18 cellular contexts compared by ENCODE assay signal in genomic region chr2:37350917-37351316, GRCh38. TPM values are rescaled to one million over a fixed set of nuclear protein-coding genes. Genes with fewer than 3 reads are reported as not detected.
DNase-seq lines count a peak whose midpoint lies in the region; ATAC-seq lines count a peak whose summit lies in the region.
"Had no signal": no experiment of that assay in that cellular context is flagged by ENCODE, and none has a peak within 500 bp of the region (broad histone marks: within the 10 kb centered on the region; RNA-seq: fewer than 3 reads in every experiment).

No MANE protein-coding gene starts in this region.

- H3K79me1 ChIP-seq in mesendoderm (ENCODE audit: low read length), result no peaks in the 10 kb centered on the region

- H3K79me2 ChIP-seq in GM23248 (ENCODE audit: insufficient read depth), result no peaks in the 10 kb centered on the region
- H3K79me2 ChIP-seq in mesendoderm (ENCODE audit: control insufficient read depth, insufficient read depth, low read length), result no peaks in the 10 kb centered on the region

- H4K5ac ChIP-seq in mesendoderm (ENCODE audit: low read length), result no peak overlapping the region

- peak; percentile 9 for DNase-seq in CD1c-positive myeloid dendritic cell (ENCODE audit: extremely low spot score)
- peak; percentile 44 for DNase-seq in GM23248
- no peak for DNase-seq in mesendoderm
- DNase-seq in SIG-M5 treated with dmso at 0.1 percent for 504 hours (lab: John Stamatoyannopoulos, UW; ENCODE audit: unreplicated experiment), result no peak
- no peak for DNase-seq in H4 (ENCODE audit: low spot score)
- DNase-seq: C1 segment of cervical spinal cord, Calu3, DMS79 treated with DMSO at 0.1 percent for 48 hours, GDM1, NCI-H1105 treated with DMSO at 0.1 percent for 48 hours, NCI-H2171 treated with DMSO at 0.1 percent for 48 hours, NCI-H526, T-cell had no signal

- H3K4me2 ChIP-seq in GM23248 (ENCODE audit: unreplicated experiment), result no peak overlapping the region
- no peak overlapping the region for H3K4me2 ChIP-seq in mesendoderm (ENCODE audit: low read length)

- no peaks in the 10 kb centered on the region for H3K9me2 ChIP-seq in GM23248 (ENCODE audit: insufficient read depth)

- peak overlapping the region; percentile 57 for H2BK15ac ChIP-seq in mesendoderm (replicated peaks; ENCODE audit: low read depth)

- no peaks in the 10 kb centered on the region for H3K9me3 ChIP-seq in GM23248 (ENCODE audit: low read depth)
- no peaks in the 10 kb centered on the region for H3K9me3 ChIP-seq in endocrine pancreas (ENCODE audit: control insufficient read depth, low read length)
- H3K9me3 ChIP-seq: MG63 had no signal

- no peak overlapping the region for H2AK5ac ChIP-seq in mesendoderm (ENCODE audit: low read length)

- H3F3A ChIP-seq in GM23248 (ENCODE audit: insufficient read depth), result peaks cover 8% of the 10 kb centered on the region; the same call in 1 of the 2 replicates

- H3K27ac ChIP-seq in GM23248, result peak overlapping the region; percentile 62
- H3K27ac ChIP-seq in mesendoderm (ENCODE audit: low read depth, low read length), result no peak overlapping the region
- H3K27ac ChIP-seq: SK-N-MC had no signal

- no peak overlapping the region for H3K23ac ChIP-seq in mesendoderm (ENCODE audit: low read length)

- no peaks in the 10 kb centered on the region for H3K36me3 ChIP-seq in GM23248 (ENCODE audit: low read depth)
- H3K36me3 ChIP-seq in endocrine pancreas (ENCODE audit: control insufficient read depth, insufficient read depth, low read length), result no peaks in the 10 kb centered on the region
- H3K36me3 ChIP-seq in mesendoderm (ENCODE audit: control insufficient read depth, insufficient read depth, low read length), result no peaks in the 10 kb centered on the region
- H3K36me3 ChIP-seq: MG63 had no signal

- H3K27me3 ChIP-seq in GM23248 (replicated peaks; ENCODE audit: insufficient read depth), result no peaks in the 10 kb centered on the region
- no peaks in the 10 kb centered on the region for H3K27me3 ChIP-seq in endocrine pancreas (ENCODE audit: control insufficient read depth, insufficient read depth, low read length)
- H3K27me3 ChIP-seq in mesendoderm (ENCODE audit: insufficient read depth, low read length, poor library complexity), result no peaks in the 10 kb centered on the region
- H3K27me3 ChIP-seq: MG63 had no signal

- H3K4ac ChIP-seq in mesendoderm (ENCODE audit: low read depth, low read length), result no peak overlapping the region

- H3K9ac ChIP-seq in GM23248 (no peak overlapping the region), endocrine pancreas (ENCODE audit: control insufficient read depth, insufficient read depth, low read length) (no peak overlapping the region), mesendoderm (ENCODE audit: low read length) (no peak overlapping the region)

- no peak overlapping the region for H4K8ac ChIP-seq in mesendoderm (ENCODE audit: low read depth, low read length)

- no peak overlapping the region for H2BK120ac ChIP-seq in mesendoderm (ENCODE audit: low read depth, low read length)

- ATAC-seq in GM19328 (IDR thresholded peaks at IDR 0.05; ENCODE audit: unreplicated experiment) (no peak), GM21786 (IDR thresholded peaks at IDR 0.05; ENCODE audit: unreplicated experiment) (no peak)
- ATAC-seq: T-cell had no signal

- peak overlapping the region; percentile 14 for H3K18ac ChIP-seq in mesendoderm (ENCODE audit: low read length)

- no peak overlapping the region for H2AFZ ChIP-seq in GM23248

- H2BK5ac ChIP-seq in mesendoderm (ENCODE audit: low read length), result no peak overlapping the region

- in situ Hi-C loops in GM23248 (cut with MboI), result no loop called here

- no peaks in the 10 kb centered on the region for H4K20me1 ChIP-seq in GM23248 (ENCODE audit: insufficient read depth)

- H3K4me1 ChIP-seq in GM23248 (ENCODE audit: insufficient read depth), result peaks cover 24% of the 10 kb centered on the region
- peaks cover 35% of the 10 kb centered on the region for H3K4me1 ChIP-seq in endocrine pancreas (ENCODE audit: control insufficient read depth, insufficient read depth, low read length)
- H3K4me1 ChIP-seq in mesendoderm (ENCODE audit: control insufficient read depth, low read depth, low read length), result peaks cover 16% of the 10 kb centered on the region

- H3K4me3 ChIP-seq in GM23248, result no peak overlapping the region
- peak overlapping the region; percentile 49 for H3K4me3 ChIP-seq in endocrine pancreas (ENCODE audit: control insufficient read depth, insufficient read depth, low read length)
- no peak overlapping the region for H3K4me3 ChIP-seq in mesendoderm (ENCODE audit: low read length)
- H3K4me3 ChIP-seq: MG63, SK-N-MC had no signal

- no peak overlapping the region for H3K56ac ChIP-seq in mesendoderm (ENCODE audit: low read length)

- 80 to 81% methylated on average over 3 of the region's 3 CpGs for WGBS in GM23248 (ENCODE audit: low coverage in 1 of 2, low lambda C conversion rate in 2 of 2, missing lambda C conversion rate in 2 of 2), 2 experiments
- WGBS in mesendoderm (ENCODE audit: extremely low coverage, insufficient coverage, low lambda C conversion rate), result no CpG with 5 or more reads among the region's 3 CpGs

RNA-seq across cellular contexts. Expression of gene QPCT, which starts 6.5 kb away (rescaled TPM):
- 37.4 and 37.5 TPM in 2 replicates for total RNA-seq in GM23248 (2014; rRNA removed; shearing (Covaris generic))
- 48.5 and 51.4 TPM in 2 replicates for polyA plus RNA-seq in GM23248 (2016; fragmentation: Nextera tagmentation; extraction: Ambion mirVana)
- 26.1 TPM for polyA plus RNA-seq in mesendoderm (2013, experiment 1 of 2)
- 24.8 TPM for polyA plus RNA-seq in mesendoderm (2013, experiment 2 of 2)
- total RNA-seq in H4 (2014; rRNA removed; shearing (Covaris generic)), result 0.90 TPM in 1 of 2 replicates, not detected in the other

RNA-seq across cellular contexts. Expression of gene PRKD3, which starts 26.3 kb away (rescaled TPM):
- total RNA-seq in GM23248 (2014; rRNA removed; shearing (Covaris generic)), result 52.9 and 74.0 TPM in 2 replicates
- 16.7 and 19.7 TPM in 2 replicates for polyA plus RNA-seq in GM23248 (2016; fragmentation: Nextera tagmentation; extraction: Ambion mirVana)
- polyA plus RNA-seq in mesendoderm (2013, experiment 1 of 2), result 49.2 TPM
- 47.9 TPM for polyA plus RNA-seq in mesendoderm (2013, experiment 2 of 2)
- total RNA-seq in H4 (2014; rRNA removed; shearing (Covaris generic)), result 10.0 and 10.8 TPM in 2 replicates

Comparison
In these comparisons a context has a peak if more than half of its experiments do, and no peak if none do; other contexts are left out.
1. DNase-seq: peak in CD1c-positive myeloid dendritic cell (single experiment) and GM23248 (single experiment); none in mesendoderm (single experiment), SIG-M5 treated with dmso at 0.1 percent for 504 hours (single experiment) and H4 (single experiment).
2. RNA of gene QPCT, which starts 6.5 kb away (total RNA-seq): 37.4 to 37.5 TPM in GM23248; 0.90 TPM in H4; every median in the first group is over 10 times any median in the second.